Comparison of ENCODE assay signal across 1 cellular context in the genomic region with DNA sequence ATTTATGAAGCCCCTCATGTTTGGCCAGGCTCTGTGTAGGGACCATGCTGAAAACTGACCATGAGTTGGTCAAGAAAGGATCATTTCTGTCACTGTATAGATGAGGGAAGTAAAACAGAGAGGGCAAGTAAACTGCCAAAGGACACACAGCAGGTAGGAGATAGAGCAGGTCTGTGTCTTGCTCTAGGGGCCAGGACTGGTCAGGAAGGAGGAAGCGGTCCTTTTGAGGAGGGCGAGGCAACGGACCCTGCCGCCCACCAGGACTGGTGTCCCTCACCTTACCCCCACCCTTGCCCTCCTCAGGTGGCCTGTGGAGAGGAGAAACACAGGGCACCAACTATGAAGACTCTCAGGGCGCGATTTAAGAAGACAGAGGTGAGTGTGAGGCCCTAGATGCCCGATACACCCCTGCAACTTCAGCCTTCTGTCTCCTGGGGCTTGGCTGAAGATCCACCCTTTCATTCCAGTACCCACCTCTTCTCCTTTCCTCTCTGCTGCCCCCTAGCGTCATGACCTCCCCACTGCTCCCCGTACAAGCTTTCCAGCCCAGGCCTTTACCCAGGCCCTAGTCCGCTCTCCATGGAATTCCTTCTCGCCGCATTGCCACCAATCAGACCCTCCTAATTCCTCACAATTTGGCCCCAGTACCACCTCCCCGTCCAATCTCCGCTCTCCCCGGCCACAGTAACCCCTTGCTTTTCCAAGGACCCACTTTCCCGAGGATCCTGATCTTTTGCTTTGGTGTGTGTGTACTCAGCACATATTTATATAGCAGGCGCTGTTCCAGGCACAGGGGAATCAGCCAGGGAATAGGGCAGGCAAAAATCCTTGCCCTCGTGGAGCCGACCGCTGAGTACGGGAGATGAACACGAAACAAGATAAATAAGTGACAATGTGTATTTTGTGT.
A peak's percentile ranks its signal among the peaks of the same experiment; 100 is the strongest.
TF ChIP-seq lines count a peak whose summit lies in the region.

No MANE protein-coding gene starts in this region.

TF ChIP-seq in GM23338, 12 proteins besides CTCF, POLR2A, EP300 and RAD21 (continued from another document):
- TF ChIP-seq, protein P1, sequence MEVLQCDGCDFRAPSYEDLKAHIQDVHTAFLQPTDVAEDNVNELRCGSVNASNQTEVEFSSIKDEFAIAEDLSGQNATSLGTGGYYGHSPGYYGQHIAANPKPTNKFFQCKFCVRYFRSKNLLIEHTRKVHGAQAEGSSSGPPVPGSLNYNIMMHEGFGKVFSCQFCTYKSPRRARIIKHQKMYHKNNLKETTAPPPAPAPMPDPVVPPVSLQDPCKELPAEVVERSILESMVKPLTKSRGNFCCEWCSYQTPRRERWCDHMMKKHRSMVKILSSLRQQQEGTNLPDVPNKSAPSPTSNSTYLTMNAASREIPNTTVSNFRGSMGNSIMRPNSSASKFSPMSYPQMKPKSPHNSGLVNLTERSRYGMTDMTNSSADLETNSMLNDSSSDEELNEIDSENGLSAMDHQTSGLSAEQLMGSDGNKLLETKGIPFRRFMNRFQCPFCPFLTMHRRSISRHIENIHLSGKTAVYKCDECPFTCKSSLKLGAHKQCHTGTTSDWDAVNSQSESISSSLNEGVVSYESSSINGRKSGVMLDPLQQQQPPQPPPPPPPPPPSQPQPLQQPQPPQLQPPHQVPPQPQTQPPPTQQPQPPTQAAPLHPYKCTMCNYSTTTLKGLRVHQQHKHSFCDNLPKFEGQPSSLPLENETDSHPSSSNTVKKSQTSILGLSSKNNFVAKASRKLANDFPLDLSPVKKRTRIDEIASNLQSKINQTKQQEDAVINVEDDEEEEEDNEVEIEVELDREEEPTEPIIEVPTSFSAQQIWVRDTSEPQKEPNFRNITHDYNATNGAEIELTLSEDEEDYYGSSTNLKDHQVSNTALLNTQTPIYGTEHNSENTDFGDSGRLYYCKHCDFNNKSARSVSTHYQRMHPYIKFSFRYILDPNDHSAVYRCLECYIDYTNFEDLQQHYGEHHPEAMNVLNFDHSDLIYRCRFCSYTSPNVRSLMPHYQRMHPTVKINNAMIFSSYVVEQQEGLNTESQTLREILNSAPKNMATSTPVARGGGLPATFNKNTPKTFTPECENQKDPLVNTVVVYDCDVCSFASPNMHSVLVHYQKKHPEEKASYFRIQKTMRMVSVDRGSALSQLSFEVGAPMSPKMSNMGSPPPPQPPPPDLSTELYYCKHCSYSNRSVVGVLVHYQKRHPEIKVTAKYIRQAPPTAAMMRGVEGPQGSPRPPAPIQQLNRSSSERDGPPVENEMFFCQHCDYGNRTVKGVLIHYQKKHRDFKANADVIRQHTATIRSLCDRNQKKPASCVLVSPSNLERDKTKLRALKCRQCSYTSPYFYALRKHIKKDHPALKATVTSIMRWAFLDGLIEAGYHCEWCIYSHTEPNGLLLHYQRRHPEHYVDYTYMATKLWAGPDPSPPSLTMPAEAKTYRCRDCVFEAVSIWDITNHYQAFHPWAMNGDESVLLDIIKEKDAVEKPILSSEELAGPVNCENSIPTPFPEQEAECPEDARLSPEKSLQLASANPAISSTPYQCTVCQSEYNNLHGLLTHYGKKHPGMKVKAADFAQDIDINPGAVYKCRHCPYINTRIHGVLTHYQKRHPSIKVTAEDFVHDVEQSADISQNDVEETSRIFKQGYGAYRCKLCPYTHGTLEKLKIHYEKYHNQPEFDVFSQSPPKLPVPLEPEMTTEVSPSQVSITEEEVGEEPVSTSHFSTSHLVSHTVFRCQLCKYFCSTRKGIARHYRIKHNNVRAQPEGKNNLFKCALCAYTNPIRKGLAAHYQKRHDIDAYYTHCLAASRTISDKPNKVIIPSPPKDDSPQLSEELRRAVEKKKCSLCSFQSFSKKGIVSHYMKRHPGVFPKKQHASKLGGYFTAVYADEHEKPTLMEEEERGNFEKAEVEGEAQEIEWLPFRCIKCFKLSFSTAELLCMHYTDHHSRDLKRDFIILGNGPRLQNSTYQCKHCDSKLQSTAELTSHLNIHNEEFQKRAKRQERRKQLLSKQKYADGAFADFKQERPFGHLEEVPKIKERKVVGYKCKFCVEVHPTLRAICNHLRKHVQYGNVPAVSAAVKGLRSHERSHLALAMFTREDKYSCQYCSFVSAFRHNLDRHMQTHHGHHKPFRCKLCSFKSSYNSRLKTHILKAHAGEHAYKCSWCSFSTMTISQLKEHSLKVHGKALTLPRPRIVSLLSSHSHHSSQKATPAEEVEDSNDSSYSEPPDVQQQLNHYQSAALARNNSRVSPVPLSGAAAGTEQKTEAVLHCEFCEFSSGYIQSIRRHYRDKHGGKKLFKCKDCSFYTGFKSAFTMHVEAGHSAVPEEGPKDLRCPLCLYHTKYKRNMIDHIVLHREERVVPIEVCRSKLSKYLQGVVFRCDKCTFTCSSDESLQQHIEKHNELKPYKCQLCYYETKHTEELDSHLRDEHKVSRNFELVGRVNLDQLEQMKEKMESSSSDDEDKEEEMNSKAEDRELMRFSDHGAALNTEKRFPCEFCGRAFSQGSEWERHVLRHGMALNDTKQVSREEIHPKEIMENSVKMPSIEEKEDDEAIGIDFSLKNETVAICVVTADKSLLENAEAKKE (CRISPR knock-in tag; IDR thresholded peaks at IDR 0.05): 0 out of 2 replicates have a peak, but pooled peaks have one; percentile 16
TF ChIP-seq in GM23338: peak in this region for 2.
